In genomic region chr2:162155093-162155492, GRCh38 we compare ENCODE assay signal across 1 cellular context.
TF ChIP-seq lines count a peak whose summit lies in the region.

No MANE protein-coding gene starts in this region.

TF ChIP-seq in HepG2, 621 proteins besides CTCF, POLR2A, EP300 and RAD21 (continued from another document):
- TF ChIP-seq MLXIP (CRISPR knock-in tag; IDR thresholded peaks at IDR 0.05; ENCODE audit: borderline replicate concordance) (no peak), FOSL2 (CRISPR knock-in tag; IDR thresholded peaks at IDR 0.05) (no peak), SMYD3 (CRISPR knock-in tag; IDR thresholded peaks at IDR 0.05) (no peak), ZNF609 (CRISPR knock-in tag; IDR thresholded peaks at IDR 0.05; ENCODE audit: borderline replicate concordance) (no peak), ZNF337 (CRISPR knock-in tag; IDR thresholded peaks at IDR 0.05; ENCODE audit: borderline replicate concordance, low read depth) (no peak), ARID2 (CRISPR knock-in tag; IDR thresholded peaks at IDR 0.05; ENCODE audit: borderline replicate concordance) (no peak), AHR (CRISPR knock-in tag; IDR thresholded peaks at IDR 0.05) (no peak), USF2 (IDR thresholded peaks at IDR 0.05; ENCODE audit: low read depth, low read length) (no peak), USF2 (CRISPR knock-in tag; IDR thresholded peaks at IDR 0.05; ENCODE audit: borderline replicate concordance) (no peak), FUBP1 (CRISPR knock-in tag; IDR thresholded peaks at IDR 0.05; ENCODE audit: borderline replicate concordance) (no peak), ZBTB1 (CRISPR knock-in tag; IDR thresholded peaks at IDR 0.05; ENCODE audit: borderline replicate concordance) (no peak), ZNF569 (CRISPR knock-in tag; IDR thresholded peaks at IDR 0.05; ENCODE audit: borderline replicate concordance) (no peak), MIER2 (CRISPR knock-in tag; IDR thresholded peaks at IDR 0.05) (no peak)
